Comparison of ENCODE assay signal across 8 cellular contexts in the genomic region with DNA sequence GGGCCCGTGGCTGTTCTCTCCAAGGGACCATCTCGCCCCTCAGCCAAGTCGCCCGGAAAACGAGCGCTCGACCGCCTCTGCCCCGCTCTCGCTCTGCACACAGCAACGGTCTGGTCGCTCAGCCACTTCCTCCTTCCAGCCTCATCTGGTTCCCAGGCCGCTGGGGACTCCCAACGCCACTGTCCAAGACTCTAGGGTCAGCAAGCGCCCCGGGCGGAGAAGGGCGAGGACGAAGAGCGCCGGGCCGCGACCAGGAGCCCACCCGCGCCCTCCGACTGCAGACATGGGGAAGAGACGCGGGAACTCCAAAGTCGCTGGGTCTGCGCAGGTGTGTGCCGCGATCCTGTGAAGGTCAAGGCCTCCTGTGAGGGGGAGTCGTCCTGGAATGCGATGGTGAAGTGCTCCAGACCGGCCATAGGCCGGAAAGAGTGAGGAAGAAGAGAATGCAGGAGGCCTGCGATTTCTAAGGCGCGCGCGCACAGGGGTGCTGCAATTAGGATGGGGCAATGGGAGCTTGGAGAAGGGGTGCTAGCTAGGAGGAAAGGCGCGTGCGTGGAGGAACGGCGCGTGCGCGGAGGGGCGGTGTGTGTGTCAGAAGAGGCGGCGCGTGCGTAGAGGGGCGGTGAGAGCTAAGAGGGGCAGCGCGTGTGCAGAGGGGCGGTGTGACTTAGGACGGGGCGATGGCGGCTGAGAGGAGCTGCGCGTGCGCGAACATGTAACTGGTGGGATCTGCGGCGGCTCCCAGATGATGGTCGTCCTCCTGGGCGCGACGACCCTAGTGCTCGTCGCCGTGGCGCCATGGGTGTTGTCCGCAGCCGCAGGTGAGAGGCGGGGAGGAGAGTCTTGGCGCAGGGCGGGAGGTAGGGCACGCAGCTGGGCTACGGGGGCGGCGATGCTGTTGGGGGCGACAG. TPM values are rescaled to one million over a fixed set of nuclear protein-coding genes. Genes with fewer than 3 reads are reported as not detected.
DNase-seq lines count a peak whose midpoint lies in the region; ATAC-seq and TF ChIP-seq lines count a peak whose summit lies in the region.

A gene (plus strand): TSS at position 660 of the 911 bp plus-strand sequence. CDS start 86 bp downstream, at position 746.

- H3K9me3 Mint-ChIP-seq in WTC11, result peaks cover 5% of the 10 kb centered on the region

- POLR2A ChIA-PET in WTC11 (lab: Charles Lee), result interaction anchor here (0.6 to 2.0 kb wide), 8 partner anchors 27 to 94 kb away, joined by 3 to 17 read pairs (median 4); a partner anchor contains a TSS

- no peaks in the 10 kb centered on the region for H3K4me1 Mint-ChIP-seq in WTC11

- peak; percentile 75 for ATAC-seq in HG03175 (IDR thresholded peaks at IDR 0.05; ENCODE audit: unreplicated experiment)
- peak; percentile 92 for ATAC-seq in WTC11

- H3K27ac ChIP-seq in caudate nucleus (ENCODE audit: low read depth, low read length), result peak within 1 kb of the TSS; percentile 97

- H3K4me3 Mint-ChIP-seq in WTC11, result no peak within 1 kb of the TSS

- in situ Hi-C loops in GM18951 (cut with MboI; ENCODE audit: low sequenced_read_pairs, unreplicated experiment), result no loop called here

- TF ChIP-seq CTCF in WTC11 (IDR thresholded peaks at IDR 0.05), result no peak

- CTCF ChIA-PET in WTC11 (lab: Charles Lee), result interaction anchor here (0.6 to 2.1 kb wide), 9 partner anchors 22 to 299 kb away, joined by 3 to 26 read pairs (median 5); a partner anchor contains a TSS

- no peak within 1 kb of the TSS for H3K27ac Mint-ChIP-seq in WTC11

- TF ChIP-seq POLR2A in GM18951 (IDR thresholded peaks at IDR 0.05; ENCODE audit: extremely low read depth, insufficient read depth, insufficient read length), result peak; percentile 92

- no peaks in the 10 kb centered on the region for H3K27me3 Mint-ChIP-seq in WTC11 (ENCODE audit: low read depth)

- 0 out of 2 replicates have a peak, but pooled peaks cover 3% of the 10 kb centered on the region for H3K36me3 Mint-ChIP-seq in WTC11

- DNase-seq in AG08396 (ENCODE audit: low spot score) (peak; percentile 98), NCI-H2227 treated with DMSO at 0.1 percent for 48 hours (lab: John Stamatoyannopoulos, UW) (peak; percentile 98), WTC11 (ENCODE audit: low spot score) (peak; percentile 94), caudate nucleus (lab: John Stamatoyannopoulos, UW) (peak; percentile 26 to 100 (median 96)), inferior parietal cortex (ENCODE audit: extremely low spot score) (peak; percentile 97)
- peak; percentile 98 for DNase-seq in stimulated activated CD4-positive, alpha-beta T cell treated with anti-CD3 and anti-CD28 coated beads, Interleukin-12 subunit alpha, Interleukin-12 subunit beta, amount 100 ng/mL, for 24 hours (ENCODE audit: low read depth in 2 of 2)

TF ChIP-seq in WTC11, 78 proteins besides CTCF, POLR2A, EP300 and RAD21 (continues in another document):
- TF ChIP-seq PRRX2 (CRISPR knock-in tag; IDR thresholded peaks at IDR 0.05) (0 out of 2 replicates have a peak, but pooled peaks have one; percentile 31), SP1 (CRISPR knock-in tag; conservative IDR thresholded peaks at IDR 0.05) (peak; percentile 50; the same call in 1 of the 2 replicates), TEAD4 (CRISPR knock-in tag; IDR thresholded peaks at IDR 0.05) (peak; percentile 82), ESRRA (CRISPR knock-in tag; IDR thresholded peaks at IDR 0.05; ENCODE audit: borderline replicate concordance) (peak; percentile 88; the same call in 1 of the 2 replicates), ZNF423 (CRISPR knock-in tag; IDR thresholded peaks at IDR 0.05) (no peak; the same call in 1 of the 2 replicates), KAT7 (CRISPR knock-in tag; IDR thresholded peaks at IDR 0.05; ENCODE audit: borderline replicate concordance) (no peak), CREB1 (CRISPR knock-in tag; IDR thresholded peaks at IDR 0.05) (peak; percentile 76; the same call in 1 of the 2 replicates), IRF2 (CRISPR knock-in tag; IDR thresholded peaks at IDR 0.05; ENCODE audit: borderline replicate concordance, low read depth) (no peak), ZNF121 (CRISPR knock-in tag; IDR thresholded peaks at IDR 0.05) (0 out of 2 replicates have a peak, but pooled peaks have one; percentile 16), ETV6 (CRISPR knock-in tag; IDR thresholded peaks at IDR 0.05) (peak; percentile 94), GTF2I (CRISPR knock-in tag; conservative IDR thresholded peaks at IDR 0.05) (no peak), GABPB1 (CRISPR knock-in tag; IDR thresholded peaks at IDR 0.05) (peak; percentile 47), MXD4 (CRISPR knock-in tag; IDR thresholded peaks at IDR 0.05; ENCODE audit: borderline replicate concordance) (no peak), MYBL2 (CRISPR knock-in tag; IDR thresholded peaks at IDR 0.05) (peak; percentile 44; the same call in 1 of the 2 replicates), TEAD1 (CRISPR knock-in tag; IDR thresholded peaks at IDR 0.05) (peak; percentile 92)
- TF ChIP-seq, protein P1, sequence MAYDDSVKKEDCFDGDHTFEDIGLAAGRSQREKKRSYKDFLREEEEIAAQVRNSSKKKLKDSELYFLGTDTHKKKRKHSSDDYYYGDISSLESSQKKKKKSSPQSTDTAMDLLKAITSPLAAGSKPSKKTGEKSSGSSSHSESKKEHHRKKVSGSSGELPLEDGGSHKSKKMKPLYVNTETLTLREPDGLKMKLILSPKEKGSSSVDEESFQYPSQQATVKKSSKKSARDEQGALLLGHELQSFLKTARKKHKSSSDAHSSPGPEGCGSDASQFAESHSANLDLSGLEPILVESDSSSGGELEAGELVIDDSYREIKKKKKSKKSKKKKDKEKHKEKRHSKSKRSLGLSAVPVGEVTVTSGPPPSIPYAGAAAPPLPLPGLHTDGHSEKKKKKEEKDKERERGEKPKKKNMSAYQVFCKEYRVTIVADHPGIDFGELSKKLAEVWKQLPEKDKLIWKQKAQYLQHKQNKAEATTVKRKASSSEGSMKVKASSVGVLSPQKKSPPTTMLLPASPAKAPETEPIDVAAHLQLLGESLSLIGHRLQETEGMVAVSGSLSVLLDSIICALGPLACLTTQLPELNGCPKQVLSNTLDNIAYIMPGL (CRISPR knock-in tag; IDR thresholded peaks at IDR 0.05), result peak; percentile 33; the same call in 1 of the 2 replicates
- TF ChIP-seq, protein P2, sequence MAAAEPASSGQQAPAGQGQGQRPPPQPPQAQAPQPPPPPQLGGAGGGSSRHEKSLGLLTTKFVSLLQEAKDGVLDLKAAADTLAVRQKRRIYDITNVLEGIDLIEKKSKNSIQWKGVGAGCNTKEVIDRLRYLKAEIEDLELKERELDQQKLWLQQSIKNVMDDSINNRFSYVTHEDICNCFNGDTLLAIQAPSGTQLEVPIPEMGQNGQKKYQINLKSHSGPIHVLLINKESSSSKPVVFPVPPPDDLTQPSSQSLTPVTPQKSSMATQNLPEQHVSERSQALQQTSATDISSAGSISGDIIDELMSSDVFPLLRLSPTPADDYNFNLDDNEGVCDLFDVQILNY (CRISPR knock-in tag; IDR thresholded peaks at IDR 0.05), result peak; percentile 57; the same call in 1 of the 2 replicates
- TF ChIP-seq, protein P3, sequence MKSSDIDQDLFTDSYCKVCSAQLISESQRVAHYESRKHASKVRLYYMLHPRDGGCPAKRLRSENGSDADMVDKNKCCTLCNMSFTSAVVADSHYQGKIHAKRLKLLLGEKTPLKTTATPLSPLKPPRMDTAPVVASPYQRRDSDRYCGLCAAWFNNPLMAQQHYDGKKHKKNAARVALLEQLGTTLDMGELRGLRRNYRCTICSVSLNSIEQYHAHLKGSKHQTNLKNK (CRISPR knock-in tag; IDR thresholded peaks at IDR 0.05), result no peak
- TF ChIP-seq, protein P4, sequence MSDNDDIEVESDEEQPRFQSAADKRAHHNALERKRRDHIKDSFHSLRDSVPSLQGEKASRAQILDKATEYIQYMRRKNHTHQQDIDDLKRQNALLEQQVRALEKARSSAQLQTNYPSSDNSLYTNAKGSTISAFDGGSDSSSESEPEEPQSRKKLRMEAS (CRISPR knock-in tag; IDR thresholded peaks at IDR 0.05), result peak; percentile 98
- TF ChIP-seq, protein P5, sequence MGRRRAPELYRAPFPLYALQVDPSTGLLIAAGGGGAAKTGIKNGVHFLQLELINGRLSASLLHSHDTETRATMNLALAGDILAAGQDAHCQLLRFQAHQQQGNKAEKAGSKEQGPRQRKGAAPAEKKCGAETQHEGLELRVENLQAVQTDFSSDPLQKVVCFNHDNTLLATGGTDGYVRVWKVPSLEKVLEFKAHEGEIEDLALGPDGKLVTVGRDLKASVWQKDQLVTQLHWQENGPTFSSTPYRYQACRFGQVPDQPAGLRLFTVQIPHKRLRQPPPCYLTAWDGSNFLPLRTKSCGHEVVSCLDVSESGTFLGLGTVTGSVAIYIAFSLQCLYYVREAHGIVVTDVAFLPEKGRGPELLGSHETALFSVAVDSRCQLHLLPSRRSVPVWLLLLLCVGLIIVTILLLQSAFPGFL (CRISPR knock-in tag; IDR thresholded peaks at IDR 0.05; ENCODE audit: borderline replicate concordance), result no peak
- TF ChIP-seq, protein P6, sequence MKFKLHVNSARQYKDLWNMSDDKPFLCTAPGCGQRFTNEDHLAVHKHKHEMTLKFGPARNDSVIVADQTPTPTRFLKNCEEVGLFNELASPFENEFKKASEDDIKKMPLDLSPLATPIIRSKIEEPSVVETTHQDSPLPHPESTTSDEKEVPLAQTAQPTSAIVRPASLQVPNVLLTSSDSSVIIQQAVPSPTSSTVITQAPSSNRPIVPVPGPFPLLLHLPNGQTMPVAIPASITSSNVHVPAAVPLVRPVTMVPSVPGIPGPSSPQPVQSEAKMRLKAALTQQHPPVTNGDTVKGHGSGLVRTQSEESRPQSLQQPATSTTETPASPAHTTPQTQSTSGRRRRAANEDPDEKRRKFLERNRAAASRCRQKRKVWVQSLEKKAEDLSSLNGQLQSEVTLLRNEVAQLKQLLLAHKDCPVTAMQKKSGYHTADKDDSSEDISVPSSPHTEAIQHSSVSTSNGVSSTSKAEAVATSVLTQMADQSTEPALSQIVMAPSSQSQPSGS (CRISPR knock-in tag; IDR thresholded peaks at IDR 0.05; ENCODE audit: borderline replicate concordance, low read depth), result no peak
- TF ChIP-seq, protein P7, sequence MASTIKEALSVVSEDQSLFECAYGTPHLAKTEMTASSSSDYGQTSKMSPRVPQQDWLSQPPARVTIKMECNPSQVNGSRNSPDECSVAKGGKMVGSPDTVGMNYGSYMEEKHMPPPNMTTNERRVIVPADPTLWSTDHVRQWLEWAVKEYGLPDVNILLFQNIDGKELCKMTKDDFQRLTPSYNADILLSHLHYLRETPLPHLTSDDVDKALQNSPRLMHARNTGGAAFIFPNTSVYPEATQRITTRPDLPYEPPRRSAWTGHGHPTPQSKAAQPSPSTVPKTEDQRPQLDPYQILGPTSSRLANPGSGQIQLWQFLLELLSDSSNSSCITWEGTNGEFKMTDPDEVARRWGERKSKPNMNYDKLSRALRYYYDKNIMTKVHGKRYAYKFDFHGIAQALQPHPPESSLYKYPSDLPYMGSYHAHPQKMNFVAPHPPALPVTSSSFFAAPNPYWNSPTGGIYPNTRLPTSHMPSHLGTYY (CRISPR knock-in tag; IDR thresholded peaks at IDR 0.05), result no peak

RNA-seq across cellular contexts. Expression of the gene that starts here (rescaled TPM):
- 12.2 to 14.6 TPM (median 13.2 TPM) in 3 replicates for total RNA-seq in WTC11 (2021)

Comparison
In these comparisons a context has a peak if more than half of its experiments do, and no peak if none do; other contexts are left out.
1. Peak in every context shown above with its lines: DNase-seq, ATAC-seq and H3K27ac ChIP-seq.